ENCODE assay signal across 24 cellular contexts in the genomic region with DNA sequence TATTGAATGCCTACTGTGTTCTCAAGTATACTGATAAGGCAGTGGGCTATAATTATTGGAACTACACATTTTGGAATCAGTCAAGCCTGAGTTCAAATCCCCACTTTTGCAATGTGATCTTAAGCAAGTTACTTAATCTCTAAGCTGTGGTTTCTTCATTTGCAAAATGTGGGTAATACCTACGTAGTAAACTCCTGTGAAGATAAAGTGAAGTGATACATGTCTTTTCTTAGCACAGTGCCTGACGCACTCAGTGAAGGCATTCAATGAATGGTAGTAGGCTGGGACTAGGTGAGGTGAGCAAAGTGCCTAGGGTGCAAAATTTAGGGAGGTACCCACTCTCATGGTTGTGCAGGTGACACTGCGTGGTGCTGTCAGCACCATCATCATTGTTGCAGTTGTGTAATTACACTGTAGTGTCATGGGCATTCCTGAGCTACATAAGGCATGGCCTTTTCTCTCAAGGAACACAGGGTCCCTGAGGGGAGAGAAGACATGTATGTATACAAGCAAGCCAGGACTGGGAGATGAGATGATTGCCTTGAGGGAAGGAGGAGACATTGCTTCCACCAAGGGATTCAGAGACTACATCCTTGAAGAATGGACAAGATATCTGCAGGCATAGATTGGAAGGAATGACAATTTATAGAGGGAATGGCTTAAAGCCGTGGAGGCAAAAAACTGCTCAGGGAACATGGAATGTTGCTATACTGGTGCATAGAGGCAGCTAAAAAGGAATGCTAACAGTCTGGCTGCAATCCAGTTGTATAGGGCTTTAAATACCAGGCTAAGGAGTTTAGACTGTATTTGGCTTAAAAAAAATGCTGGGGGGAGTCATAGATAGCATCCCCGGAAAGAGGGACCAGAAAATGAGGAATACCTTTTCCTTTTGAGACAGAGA.
A peak's percentile ranks its signal among the peaks of the same experiment; 100 is the strongest.
DNase-seq lines count a peak whose midpoint lies in the region; ATAC-seq and TF ChIP-seq lines count a peak whose summit lies in the region.
"Had no signal": no experiment of that assay in that cellular context is flagged by ENCODE, and none has a peak within 500 bp of the region (broad histone marks: within the 10 kb centered on the region; RNA-seq: fewer than 3 reads in every experiment).

No MANE protein-coding gene starts in this region.

- POLR2A ChIA-PET in CD4-positive, alpha-beta memory T cell (lab: Charles Lee; ENCODE audit: partially characterized antibody) = no interaction called here
- POLR2A ChIA-PET in HEK293 (lab: Yijun Ruan, JAX) = interaction anchor here (0.6 kb wide), 1 partner anchor 98 kb away, joined by 3 read pairs; no protein-coding TSS in a partner anchor

- H3K27me3 ChIP-seq in CD4-positive, alpha-beta memory T cell (ENCODE audit: insufficient read depth, low read length) = no peaks in the 10 kb centered on the region
- no peaks in the 10 kb centered on the region for H3K27me3 ChIP-seq in mammary epithelial cell (ENCODE audit: insufficient read depth, low read length)
- H3K27me3 ChIP-seq: BLaER1 treated with 17β-estradiol and CSF1 and Interleukin-3, amounts not matched to agents 10 nM and 100 nM; body of pancreas; gastrocnemius medialis; ovary had no signal

- H3K36me3 Mint-ChIP-seq in CD4-positive, alpha-beta memory T cell = no peaks in the 10 kb centered on the region
- H3K36me3 Mint-ChIP-seq in mesothelial cell of epicardium = no peaks in the 10 kb centered on the region
- H3K36me3 Mint-ChIP-seq: IgD-negative memory B cell; naive thymus-derived CD8-positive, alpha-beta T cell had no signal

- in situ Hi-C loops in mammary epithelial cell (cut with MboI; ENCODE audit: low sequenced_read_pairs in 2 of 2) = loop anchor here (10.0 to 25.0 kb wide), 4 partner anchors 307 to 514 kb away; no protein-coding TSS in a partner anchor

- peak overlapping the region in 2 of 8 donors; percentile 11 to 33 for H3K4me3 Mint-ChIP-seq in CD4-positive, alpha-beta memory T cell
- H3K4me3 Mint-ChIP-seq in mesothelial cell of epicardium = no peak overlapping the region
- H3K4me3 Mint-ChIP-seq: activated T-cell treated with anti-CD3 and anti-CD28 coated beads, Interleukin-2, amount 50 U/mL, for 24 hours; naive thymus-derived CD8-positive, alpha-beta T cell had no signal

- dilution Hi-C loops in mammary epithelial cell (cut with HindIII; ENCODE audit: low sequenced_read_pairs) = no loop called here

- peak overlapping the region; percentile 79 for H2AFZ ChIP-seq in mammary epithelial cell (ENCODE audit: low read depth, low read length)

- peaks cover 52% of the 10 kb centered on the region for H3K4me1 ChIP-seq in CD4-positive, alpha-beta memory T cell (ENCODE audit: insufficient read depth, low read length)
- peaks cover 27% of the 10 kb centered on the region for H3K4me1 ChIP-seq in HEK293 (ENCODE audit: control insufficient read depth, insufficient read depth, low read length)
- peaks cover 69% of the 10 kb centered on the region for H3K4me1 ChIP-seq in mammary epithelial cell (ENCODE audit: insufficient read depth, low read length)
- H3K4me1 ChIP-seq: body of pancreas, gastrocnemius medialis had no signal

- H3K79me2 ChIP-seq in mammary epithelial cell (ENCODE audit: insufficient read depth, low read length) = no peaks in the 10 kb centered on the region

- WGBS in mammary epithelial cell (ENCODE audit: low coverage, missing lambda C conversion rate) = 54% methylated on average over 5 of the region's 5 CpGs

- H3K9ac ChIP-seq in mammary epithelial cell (ENCODE audit: insufficient read depth, low read length) = peak overlapping the region; percentile 75
- H3K9ac ChIP-seq: BLaER1 treated with 17β-estradiol and CSF1 and Interleukin-3, amounts not matched to agents 10 nM and 100 nM had no signal

- H3K36me3 ChIP-seq in CD4-positive, alpha-beta memory T cell (ENCODE audit: insufficient read depth, low read length) = no peaks in the 10 kb centered on the region
- H3K36me3 ChIP-seq in HEK293 (ENCODE audit: control insufficient read depth in 2 of 2, insufficient read depth in 1 of 2, low read length in 2 of 2) (no peaks in the 10 kb centered on the region), mammary epithelial cell (ENCODE audit: insufficient read depth, low read length) (no peaks in the 10 kb centered on the region)
- H3K36me3 ChIP-seq: BLaER1 treated with 17β-estradiol and CSF1 and Interleukin-3, amounts not matched to agents 10 nM and 100 nM; gastrocnemius medialis; ovary had no signal

- H3K9me3 Mint-ChIP-seq in CD4-positive, alpha-beta memory T cell = no peaks in the 10 kb centered on the region
- no peaks in the 10 kb centered on the region for H3K9me3 Mint-ChIP-seq in mesothelial cell of epicardium
- H3K9me3 Mint-ChIP-seq: activated T-cell treated with anti-CD3 and anti-CD28 coated beads, Interleukin-2, amount 50 U/mL, for 24 hours; IgD-negative memory B cell; naive thymus-derived CD8-positive, alpha-beta T cell had no signal

- peaks cover 35 to 59% (median 44%) of the 10 kb centered on the region in 4 donors for H3K4me1 Mint-ChIP-seq in CD4-positive, alpha-beta memory T cell
- H3K4me1 Mint-ChIP-seq in mesothelial cell of epicardium = peaks cover 64% of the 10 kb centered on the region

- H3K27ac Mint-ChIP-seq in CD4-positive, alpha-beta memory T cell = peak overlapping the region; percentile 2 to 95 (median 73)
- peak overlapping the region; percentile 91 for H3K27ac Mint-ChIP-seq in mesothelial cell of epicardium
- H3K27ac Mint-ChIP-seq: activated T-cell treated with anti-CD3 and anti-CD28 coated beads, Interleukin-2, amount 50 U/mL, for 24 hours; IgD-negative memory B cell; naive thymus-derived CD8-positive, alpha-beta T cell had no signal

- CTCF ChIA-PET in CD4-positive, alpha-beta memory T cell (lab: Charles Lee; ENCODE audit: partially characterized antibody) = no interaction called here
- CTCF ChIA-PET in HEK293 (lab: Yijun Ruan, JAX) = interaction anchor here (1.3 kb wide), 1 partner anchor 21 kb away, joined by 6 read pairs; no protein-coding TSS in a partner anchor
- CTCF ChIA-PET in mammary epithelial cell (lab: Charles Lee; ENCODE audit: low non-redundant PET) = no interaction called here

- ATAC-seq in GM19467 (IDR thresholded peaks at IDR 0.05; ENCODE audit: unreplicated experiment) = no peak
- no peak for ATAC-seq in GM18868 (IDR thresholded peaks at IDR 0.05; ENCODE audit: unreplicated experiment)
- ATAC-seq: body of pancreas, gastrocnemius medialis, left ventricle myocardium superior had no signal

- peak overlapping the region; percentile 67 for H3K4me2 ChIP-seq in mammary epithelial cell (ENCODE audit: insufficient read depth, low read depth, low read length)
- H3K4me2 ChIP-seq: BLaER1 treated with 17β-estradiol and CSF1 and Interleukin-3, amounts not matched to agents 10 nM and 100 nM had no signal

- no peak overlapping the region for H3K4me3 ChIP-seq in CD4-positive, alpha-beta memory T cell (ENCODE audit: low read length in 2 of 2)
- H3K4me3 ChIP-seq in HEK293 (ENCODE audit: low read depth, low read length) = no peak overlapping the region
- no peak overlapping the region for H3K4me3 ChIP-seq in mammary epithelial cell (replicated peaks in 1 of 3; ENCODE audit: insufficient read depth in 1 of 3, low read depth in 2 of 3, low read length in 3 of 3)
- H3K4me3 ChIP-seq: BLaER1 treated with 17β-estradiol and CSF1 and Interleukin-3, amounts not matched to agents 10 nM and 100 nM; body of pancreas; gastrocnemius medialis; ovary; SK-N-MC had no signal

- TF ChIP-seq POLR2A in erythroblast (IDR thresholded peaks at IDR 0.05; ENCODE audit: low read length) = no peak

- no peaks in the 10 kb centered on the region for H3K27me3 Mint-ChIP-seq in CD4-positive, alpha-beta memory T cell
- H3K27me3 Mint-ChIP-seq in mesothelial cell of epicardium (ENCODE audit: low read depth) = no peaks in the 10 kb centered on the region

- DNase-seq in CD4-positive, alpha-beta memory T cell = peak; percentile 19 to 61 (median 31)
- DNase-seq in mammary epithelial cell (no peak), mesothelial cell of epicardium (ENCODE audit: low spot score in 2 of 2, unreplicated experiment in 2 of 2) (no peak), iPS-NIHi7 (ENCODE audit: extremely low spot score) (no peak), erythroblast (lab: John Stamatoyannopoulos, UW) (no peak)
- DNase-seq: activated gamma-delta T cell; activated T-cell treated with anti-CD3 and anti-CD28 coated beads, Interleukin-2, amount 50 U/mL, for 24 hours; body of pancreas; effector CD4-positive, alpha-beta T cell; gastrocnemius medialis; hypothalamus; left ventricle myocardium superior; midbrain; naive thymus-derived CD8-positive, alpha-beta T cell; NCI-H1048; NCI-H1694; NCI-H510A; ovary had no signal

- TF ChIP-seq CTCF in HEK293 (tag by site-specific recombination; IDR thresholded peaks at IDR 0.05) = no peak
- no peak for TF ChIP-seq CTCF in mammary epithelial cell (conservative IDR thresholded peaks at IDR 0.05 in 1 of 2, IDR thresholded peaks at IDR 0.05 in 1 of 2; ENCODE audit: extremely low read depth in 1 of 2, insufficient read depth in 1 of 2, low read depth in 1 of 2, low read length in 2 of 2)
- TF ChIP-seq CTCF in mesothelial cell of epicardium (IDR thresholded peaks at IDR 0.05; ENCODE audit: unreplicated experiment) = no peak

- H3K27ac ChIP-seq in CD4-positive, alpha-beta memory T cell (ENCODE audit: low read depth, low read length) = no peak overlapping the region
- no peak overlapping the region for H3K27ac ChIP-seq in HEK293 (ENCODE audit: extremely low read depth, low read depth, low read length)
- H3K27ac ChIP-seq in mammary epithelial cell (ENCODE audit: insufficient read depth, low read depth, low read length) = peak overlapping the region; percentile 90
- H3K27ac ChIP-seq: BLaER1 treated with 17β-estradiol and CSF1 and Interleukin-3, amounts not matched to agents 10 nM and 100 nM; body of pancreas; gastrocnemius medialis; ovary; SK-N-MC had no signal

- H4K20me1 ChIP-seq in mammary epithelial cell (ENCODE audit: insufficient read depth, low read length) = no peaks in the 10 kb centered on the region
- H4K20me1 ChIP-seq: BLaER1 treated with 17β-estradiol and CSF1 and Interleukin-3, amounts not matched to agents 10 nM and 100 nM had no signal

- no peaks in the 10 kb centered on the region for H3K9me3 ChIP-seq in CD4-positive, alpha-beta memory T cell (ENCODE audit: control insufficient read depth in 1 of 2, low read length in 2 of 2)
- H3K9me3 ChIP-seq in HEK293 (ENCODE audit: control insufficient read depth, insufficient read depth, low read depth, low read length) = no peaks in the 10 kb centered on the region
- H3K9me3 ChIP-seq in mammary epithelial cell (replicated peaks; ENCODE audit: insufficient read depth, low read length) = no peaks in the 10 kb centered on the region
- H3K9me3 ChIP-seq: BLaER1 treated with 17β-estradiol and CSF1 and Interleukin-3, amounts not matched to agents 10 nM and 100 nM; body of pancreas; gastrocnemius medialis; ovary had no signal

- no TSS peak for BruUV-seq in mammary epithelial cell (replicated peaks; lab: Mats Ljungman, UMichigan)

- intact Hi-C loops in CD4-positive, alpha-beta memory T cell (cut with micrococcal nuclease) = no loop called here
- intact Hi-C loops in mammary epithelial cell (cut with micrococcal nuclease) = loop anchor here (5.0 kb wide), 2 partner anchors 44 to 564 kb away; no protein-coding TSS in a partner anchor

TF ChIP-seq in HEK293, 187 proteins besides CTCF, POLR2A, EP300 and RAD21 (continues in another document):
- TF ChIP-seq ZNF211 (tag by site-specific recombination; IDR thresholded peaks at IDR 0.05; ENCODE audit: low read depth) (no peak), ZNF132 (tag by site-specific recombination; IDR thresholded peaks at IDR 0.05; ENCODE audit: borderline replicate concordance) (no peak)

Comparison
In these comparisons a context has a peak if more than half of its experiments do, and no peak if none do; other contexts are left out.
1. DNase-seq: peak in CD4-positive, alpha-beta memory T cell (5 of 5); none in mammary epithelial cell (single experiment), mesothelial cell of epicardium (0 of 2), iPS-NIHi7 (single experiment) and erythroblast (0 of 2).